8 cellular contexts compared by ENCODE assay signal in genomic region chr1:41573803-41574713, GRCh38.
A peak's percentile ranks its signal among the peaks of the same experiment; 100 is the strongest.
DNase-seq lines count a peak whose midpoint lies in the region; ATAC-seq and TF ChIP-seq lines count a peak whose summit lies in the region.

No MANE protein-coding gene starts in this region.

- TF ChIP-seq CTCF in CD14-positive monocyte (IDR thresholded peaks at IDR 0.05) (peak; percentile 87), prostate gland (IDR thresholded peaks at IDR 0.05) (peak; percentile 33 to 88 (median 76)), uterus (IDR thresholded peaks at IDR 0.05) (peak; percentile 67 to 81 (median 67))

- H3K27me3 Mint-ChIP-seq in CD14-positive monocyte (ENCODE audit: low read depth in 3 of 3) = peaks cover 0 to 5% (median 3%) of the 10 kb centered on the region in 3 donors

- H3K27ac ChIP-seq in prostate gland (no peak overlapping the region), uterus (no peak overlapping the region)

- H3K36me3 ChIP-seq in prostate gland = no peaks in the 10 kb centered on the region
- H3K36me3 ChIP-seq in uterus = no peaks in the 10 kb centered on the region

- peak overlapping the region in 2 of 7 donors; percentile 18 to 29 for H3K27ac Mint-ChIP-seq in CD14-positive monocyte
- H3K27ac Mint-ChIP-seq in activated naive CD4-positive, alpha-beta T cell treated with anti-CD3 and anti-CD28 coated beads, Interleukin-2, amount 50 U/mL, for 72 hours = peak overlapping the region in 1 of 2 donors; percentile 51

- ATAC-seq in GM21529 (IDR thresholded peaks at IDR 0.05; ENCODE audit: unreplicated experiment) = peak; percentile 71
- ATAC-seq in activated naive CD4-positive, alpha-beta T cell treated with anti-CD3 and anti-CD28 coated beads, Interleukin-2, amount 50 U/mL, for 72 hours = peak; percentile 89 to 91
- ATAC-seq in Right ventricle myocardium superior (ENCODE audit: poor library complexity) = peak; percentile 94

- DNase-seq in CD14-positive monocyte (ENCODE audit: low spot score) = peak; percentile 79
- peak; percentile 85 for DNase-seq in NCI-H1092 treated with DMSO at 0.1 percent for 48 hours (lab: John Stamatoyannopoulos, UW)
- peak; percentile 92 for DNase-seq in SKM-1 (lab: John Stamatoyannopoulos, UW; ENCODE audit: unreplicated experiment)
- DNase-seq in activated naive CD4-positive, alpha-beta T cell treated with anti-CD3 and anti-CD28 coated beads, Interleukin-2, amount 50 U/mL, for 72 hours (ENCODE audit: low spot score in 2 of 2) = peak; percentile 76 to 77
- DNase-seq in Right ventricle myocardium superior = peak; percentile 85
- peak; percentile 80 for DNase-seq in prostate gland (ENCODE audit: low spot score)
- DNase-seq in uterus = peak; percentile 56 to 63

- H3K4me3 ChIP-seq in prostate gland (no peak overlapping the region), uterus (no peak overlapping the region)

- H3K4me1 ChIP-seq in prostate gland (replicated peaks) (no peaks in the 10 kb centered on the region), uterus (no peaks in the 10 kb centered on the region)

- peaks cover 12% of the 10 kb centered on the region for H3K4me1 Mint-ChIP-seq in CD14-positive monocyte

- H3K4me3 Mint-ChIP-seq in CD14-positive monocyte = no peak overlapping the region

- H3K9me3 ChIP-seq in prostate gland (no peaks in the 10 kb centered on the region), uterus (no peaks in the 10 kb centered on the region)

- peaks cover 40 to 42% of the 10 kb centered on the region in 2 donors for H3K36me3 Mint-ChIP-seq in CD14-positive monocyte
- H3K36me3 Mint-ChIP-seq in activated naive CD4-positive, alpha-beta T cell treated with anti-CD3 and anti-CD28 coated beads, Interleukin-2, amount 50 U/mL, for 72 hours = peaks cover 16 to 19% of the 10 kb centered on the region in 2 donors

- WGBS in prostate gland = 34% methylated on average over 18 of the region's 18 CpGs

- H3K9me3 Mint-ChIP-seq in CD14-positive monocyte = peaks cover 0 to 2% (median 0%) of the 10 kb centered on the region in 7 donors
- H3K9me3 Mint-ChIP-seq in activated naive CD4-positive, alpha-beta T cell treated with anti-CD3 and anti-CD28 coated beads, Interleukin-2, amount 50 U/mL, for 72 hours = no peaks in the 10 kb centered on the region

- H3K27me3 ChIP-seq in prostate gland (replicated peaks; ENCODE audit: insufficient read depth) = no peaks in the 10 kb centered on the region
- no peaks in the 10 kb centered on the region for H3K27me3 ChIP-seq in uterus

- TF ChIP-seq POLR2A in prostate gland (IDR thresholded peaks at IDR 0.05) = no peak
- no peak for TF ChIP-seq POLR2A in uterus (IDR thresholded peaks at IDR 0.05)

- intact Hi-C loops in CD14-positive monocyte (cut with micrococcal nuclease) = loop anchor here (2.0 to 10.0 kb wide), 4 partner anchors 151 to 601 kb away; no protein-coding TSS in a partner anchor
- intact Hi-C loops in Right ventricle myocardium superior (cut with DNase I) = loop anchor here (10.0 kb wide), 1 partner anchor 221 kb away; no protein-coding TSS in a partner anchor
- intact Hi-C loops in prostate gland (cut with DNase I) = loop anchor here (2.0 to 10.0 kb wide), 2 partner anchors 231 to 599 kb away; no protein-coding TSS in a partner anchor
- intact Hi-C loops in uterus (cut with DNase I; ENCODE audit: low total_unique reads) = no loop called here
